In the genomic region with DNA sequence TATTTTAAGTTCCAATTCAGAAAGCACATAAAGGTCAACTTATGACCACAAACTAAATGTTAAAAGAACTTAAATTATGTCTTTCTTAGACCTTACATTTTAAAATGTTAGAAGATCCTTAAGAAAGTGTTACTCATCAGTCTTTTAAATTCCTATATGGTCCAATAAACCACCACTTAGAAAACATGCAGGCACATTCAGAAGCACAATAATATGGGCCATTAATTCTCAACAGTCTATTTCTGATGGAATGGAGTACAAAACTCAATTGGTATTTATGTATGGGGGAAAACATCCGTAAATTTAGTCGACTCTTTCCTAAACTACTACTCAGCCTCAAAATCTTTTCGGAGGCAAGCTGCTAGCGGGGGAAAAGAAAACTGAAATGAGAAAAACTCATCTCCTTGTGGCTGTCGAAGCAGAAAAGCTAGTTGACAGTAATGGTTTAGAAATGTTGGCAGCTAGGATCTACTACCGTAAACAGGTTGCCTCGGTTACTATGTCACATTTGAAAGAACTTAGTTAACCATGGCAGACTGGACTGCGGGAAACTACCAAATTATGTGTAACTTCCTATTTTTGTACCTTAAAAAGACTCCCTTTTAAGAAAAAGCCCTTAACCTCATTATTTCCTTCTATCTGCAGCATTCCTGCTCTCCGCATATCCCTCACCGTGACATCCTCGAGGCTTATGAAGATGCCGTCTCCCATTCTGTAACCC, we compare ENCODE assay signal across 8 cellular contexts. TPM values are rescaled to one million over a fixed set of nuclear protein-coding genes. Genes with fewer than 3 reads are reported as not detected.
DNase-seq lines count a peak whose midpoint lies in the region; ATAC-seq, FAIRE-seq and TF ChIP-seq lines count a peak whose summit lies in the region.

No MANE protein-coding gene starts in this region.

- CTCF ChIA-PET in A673 (lab: Charles Lee) = no interaction called here
- CTCF ChIA-PET in naive thymus-derived CD4-positive, alpha-beta T cell (lab: Charles Lee) = interaction anchor here (1.2 kb wide), 1 partner anchor 1219 kb away, joined by 3 read pairs; the partner anchor contains the start of genes ODR4 and TPR

- H3K9ac ChIP-seq in endocrine pancreas (ENCODE audit: control insufficient read depth, insufficient read depth, low read length) = peak overlapping the region; percentile 91

- H3K4me1 Mint-ChIP-seq in naive thymus-derived CD4-positive, alpha-beta T cell = peaks cover 28 to 62% (median 56%) of the 10 kb centered on the region in 7 donors

- intact Hi-C loops in A673 (cut with micrococcal nuclease; ENCODE audit: unreplicated experiment) = loop anchor here (5.0 kb wide), 2 partner anchors 108 to 183 kb away; partner anchors contain the start of genes NIBAN1 and RNF2
- intact Hi-C loops in naive thymus-derived CD4-positive, alpha-beta T cell (cut with micrococcal nuclease) = loop anchor here (1.0 to 10.0 kb wide), 11 partner anchors 129 to 1685 kb away; partner anchors contain the start of genes ARPC5 (in 2 of the 2), TSEN15 (in 2 of the 2) and PRG4 (in 1 of the 2)

- DNase-seq in A673 (ENCODE audit: low spot score) (peak; percentile 9), GM19239 (ENCODE audit: insufficient read length, low spot score) (no peak), SK-N-DZ (ENCODE audit: low spot score) (peak; percentile 2), GDM1 (lab: John Stamatoyannopoulos, UW) (no peak)
- DNase-seq in naive thymus-derived CD4-positive, alpha-beta T cell = peak in 5 of 9 donors; percentile 43 to 57 (median 52)

- H3K4me3 ChIP-seq in A673 (ENCODE audit: low read depth, low read length, poor library complexity, severe bottlenecking) (peak overlapping the region; percentile 91), endocrine pancreas (ENCODE audit: control insufficient read depth, insufficient read depth, low read length) (peak overlapping the region; percentile 89)
- peak overlapping the region; percentile 88 for H3K4me3 ChIP-seq in naive thymus-derived CD4-positive, alpha-beta T cell (ENCODE audit: low read length)

- H3K36me3 Mint-ChIP-seq in naive thymus-derived CD4-positive, alpha-beta T cell = peaks cover 0 to 11% (median 10%) of the 10 kb centered on the region in 5 donors

- TF ChIP-seq CTCF in A673 (conservative IDR thresholded peaks at IDR 0.05; ENCODE audit: low read depth, low read length) = no peak

- H3K9me3 Mint-ChIP-seq in naive thymus-derived CD4-positive, alpha-beta T cell = no peaks in the 10 kb centered on the region

- no peaks in the 10 kb centered on the region for H3K27me3 Mint-ChIP-seq in naive thymus-derived CD4-positive, alpha-beta T cell

- peaks cover 9% of the 10 kb centered on the region for H3K36me3 ChIP-seq in A673 (ENCODE audit: insufficient read depth, low read length, poor library complexity, severe bottlenecking)
- H3K36me3 ChIP-seq in endocrine pancreas (ENCODE audit: control insufficient read depth, insufficient read depth, low read length) = no peaks in the 10 kb centered on the region
- H3K36me3 ChIP-seq in naive thymus-derived CD4-positive, alpha-beta T cell (ENCODE audit: control insufficient read depth in 2 of 3, insufficient read depth in 3 of 3, low read length in 3 of 3) = peaks cover 0 to 11% (median 0%) of the 10 kb centered on the region in 3 experiments

- POLR2A ChIA-PET in A673 (lab: Charles Lee; ENCODE audit: low non-redundant PET) = no interaction called here
- POLR2A ChIA-PET in naive thymus-derived CD4-positive, alpha-beta T cell (lab: Charles Lee) = interaction anchor here (0.6 to 4.2 kb wide), 13 partner anchors 11 to 1219 kb away, joined by 3 to 33 read pairs (median 4); partner anchors contain the start of genes EDEM3, IVNS1ABP, ODR4 and RNF2

- H3K4me3 Mint-ChIP-seq in naive thymus-derived CD4-positive, alpha-beta T cell = peak overlapping the region; percentile 97 to 100 (median 98)

- no TSS peak for BruUV-seq in A673 (replicated peaks; lab: Mats Ljungman, UMichigan)

- peak overlapping the region; percentile 96 to 100 (median 98) for H3K27ac Mint-ChIP-seq in naive thymus-derived CD4-positive, alpha-beta T cell

- H3K4me1 ChIP-seq in A673 (ENCODE audit: insufficient read depth, low read length, poor library complexity, severe bottlenecking) = peaks cover 13% of the 10 kb centered on the region
- peaks cover 26% of the 10 kb centered on the region for H3K4me1 ChIP-seq in endocrine pancreas (ENCODE audit: control insufficient read depth, insufficient read depth, low read length)
- H3K4me1 ChIP-seq in naive thymus-derived CD4-positive, alpha-beta T cell (ENCODE audit: control insufficient read depth in 2 of 2, insufficient read depth in 2 of 2, low read length in 2 of 2) = peaks cover 9 to 20% of the 10 kb centered on the region in 2 donors

- H3K27me3 ChIP-seq in A673 (replicated peaks; ENCODE audit: insufficient read depth, low read depth, low read length, poor library complexity) = no peaks in the 10 kb centered on the region
- H3K27me3 ChIP-seq in endocrine pancreas (ENCODE audit: control insufficient read depth, insufficient read depth, low read length) = no peaks in the 10 kb centered on the region
- H3K27me3 ChIP-seq in naive thymus-derived CD4-positive, alpha-beta T cell (ENCODE audit: control insufficient read depth in 2 of 2, insufficient read depth in 2 of 2, low read length in 2 of 2) = no peaks in the 10 kb centered on the region

- peak; percentile 77 for FAIRE-seq in GM19239 (lab: Jason Lieb, UNC)

- H3K27ac ChIP-seq in A673 (ENCODE audit: low read depth, low read length, poor library complexity, severe bottlenecking) = peak overlapping the region; percentile 95
- H3K27ac ChIP-seq in naive thymus-derived CD4-positive, alpha-beta T cell (ENCODE audit: low read depth, low read length) = peak overlapping the region; percentile 97

- H3K9me3 ChIP-seq in A673 (ENCODE audit: low read depth, low read length, poor library complexity, severe bottlenecking) = no peaks in the 10 kb centered on the region
- H3K9me3 ChIP-seq in endocrine pancreas (ENCODE audit: control insufficient read depth, low read length) = no peaks in the 10 kb centered on the region
- no peaks in the 10 kb centered on the region for H3K9me3 ChIP-seq in naive thymus-derived CD4-positive, alpha-beta T cell (ENCODE audit: control insufficient read depth in 2 of 3, low read length in 3 of 3)

- ATAC-seq in naive thymus-derived CD4-positive, alpha-beta T cell = no peak
- ATAC-seq in GM21390 (IDR thresholded peaks at IDR 0.05; ENCODE audit: unreplicated experiment) (no peak), GM21529 (IDR thresholded peaks at IDR 0.05; ENCODE audit: unreplicated experiment) (no peak)

RNA-seq across cellular contexts. Expression of gene TRMT1L, which starts 1.0 kb away (rescaled TPM):
- total RNA-seq in A673 (2021) = 24.3 and 26.6 TPM in 2 replicates
- 17.4 and 38.8 TPM in 2 replicates for polyA plus RNA-seq in SK-N-DZ (2014; cell fraction: cytosol; rRNA removed)
- polyA plus RNA-seq in SK-N-DZ (2014; cell fraction: nucleus; rRNA removed) = 7.4 and 12.2 TPM in 2 replicates
- 10 to 100 TPM; 11.6 to 33.9 (median 27.3) TPM for total RNA-seq in naive thymus-derived CD4-positive, alpha-beta T cell
- 10 to 100 TPM; 17.5 to 18.8 TPM for polyA plus RNA-seq in naive thymus-derived CD4-positive, alpha-beta T cell

RNA-seq across cellular contexts. Expression of gene SWT1, which starts 1.2 kb away (rescaled TPM):
- total RNA-seq in A673 (2021) = 3.3 and 4.8 TPM in 2 replicates
- polyA plus RNA-seq in SK-N-DZ (2014; cell fraction: cytosol; rRNA removed) = 3.7 and 5.0 TPM in 2 replicates
- 3.7 and 4.8 TPM in 2 replicates for polyA plus RNA-seq in SK-N-DZ (2014; cell fraction: nucleus; rRNA removed)
- 10 to 100 TPM in 1 of 5 experiments, 1 to 10 TPM in 4; 4.4 to 11.5 (median 5.2) TPM for total RNA-seq in naive thymus-derived CD4-positive, alpha-beta T cell
- polyA plus RNA-seq in naive thymus-derived CD4-positive, alpha-beta T cell = 1 to 10 TPM; 4.1 to 5.9 TPM

Comparison
In these comparisons a context has a peak if more than half of its experiments do, and no peak if none do; other contexts are left out.
1. DNase-seq: peak in A673 (single experiment), SK-N-DZ (single experiment) and naive thymus-derived CD4-positive, alpha-beta T cell (5 of 9); none in GM19239 (single experiment) and GDM1 (single experiment).
2. Peak in every context shown above with its lines, with median percentiles within 50 percentile points of each other: H3K4me3 ChIP-seq.